ENCODE assay signal across 9 cellular contexts in genomic region chr2:43524180-43524965, GRCh38.
DNase-seq lines count a peak whose midpoint lies in the region; ATAC-seq and TF ChIP-seq lines count a peak whose summit lies in the region.
"Had no signal": no experiment of that assay in that cellular context is flagged by ENCODE, and none has a peak within 500 bp of the region (broad histone marks: within the 10 kb centered on the region; RNA-seq: fewer than 3 reads in every experiment).

No MANE protein-coding gene starts in this region.

- H3K79me2 ChIP-seq in mesendoderm (ENCODE audit: control insufficient read depth, insufficient read depth, low read length), result no peaks in the 10 kb centered on the region

- H3K9me3 Mint-ChIP-seq in Caco-2 (ENCODE audit: unreplicated experiment) (peaks cover 27% of the 10 kb centered on the region), nephron progenitor cell (no peaks in the 10 kb centered on the region)

- ATAC-seq in omental fat pad (ENCODE audit: low FRiP score) (no peak), GM21515 (IDR thresholded peaks at IDR 0.05; ENCODE audit: unreplicated experiment) (no peak)

- no peak overlapping the region for H2BK15ac ChIP-seq in mesendoderm (replicated peaks; ENCODE audit: low read depth)

- no TSS peak for BruUV-seq in Caco-2 (replicated peaks; lab: Mats Ljungman, UMichigan)

- H3K4me1 Mint-ChIP-seq in Caco-2 (ENCODE audit: low read depth, unreplicated experiment) (no peaks in the 10 kb centered on the region), nephron progenitor cell (no peaks in the 10 kb centered on the region)

- no peak overlapping the region for H3K4ac ChIP-seq in mesendoderm (ENCODE audit: low read depth, low read length)

- H3K4me3 ChIP-seq in Caco-2 (ENCODE audit: low read depth, low read length) (no peak overlapping the region), coronary artery (no peak overlapping the region), mesendoderm (ENCODE audit: low read length) (no peak overlapping the region)

- no peaks in the 10 kb centered on the region for H3K27me3 ChIP-seq in Caco-2 (replicated peaks; ENCODE audit: control insufficient read depth, insufficient read depth, low read length)
- H3K27me3 ChIP-seq in mesendoderm (ENCODE audit: insufficient read depth, low read length, poor library complexity), result no peaks in the 10 kb centered on the region

- TF ChIP-seq CTCF in Caco-2 (IDR thresholded peaks at IDR 0.05; ENCODE audit: insufficient read depth in 1 of 2, low read depth in 1 of 2, low read length in 1 of 2, severe bottlenecking in 1 of 2, unreplicated experiment in 1 of 2) (peak; percentile 42 to 50), coronary artery (IDR thresholded peaks at IDR 0.05) (no peak), nephron progenitor cell (IDR thresholded peaks at IDR 0.05) (peak; percentile 38), omental fat pad (IDR thresholded peaks at IDR 0.05) (no peak)

- no peak overlapping the region for H4K5ac ChIP-seq in mesendoderm (ENCODE audit: low read length)

- POLR2A ChIA-PET in Caco-2 (lab: Charles Lee), result no interaction called here

- no peaks in the 10 kb centered on the region for H3K4me1 ChIP-seq in Caco-2
- no peaks in the 10 kb centered on the region for H3K4me1 ChIP-seq in mesendoderm (ENCODE audit: control insufficient read depth, low read depth, low read length)

- no peaks in the 10 kb centered on the region for H3K9me3 ChIP-seq in Caco-2

- H3K9ac ChIP-seq in mesendoderm (ENCODE audit: low read length), result no peak overlapping the region

- H3K56ac ChIP-seq in mesendoderm (ENCODE audit: low read length), result no peak overlapping the region

- H2BK5ac ChIP-seq in mesendoderm (ENCODE audit: low read length), result no peak overlapping the region

- DNase-seq in Caco-2 (no peak), NAMALWA (ENCODE audit: low spot score) (peak; percentile 19), coronary artery (ENCODE audit: low spot score) (no peak), nephron progenitor cell (no peak), omental fat pad (ENCODE audit: low spot score) (no peak), midbrain (lab: John Stamatoyannopoulos, UW) (no peak), mesendoderm (no peak)

- H3K36me3 Mint-ChIP-seq in Caco-2 (ENCODE audit: insufficient read depth, unreplicated experiment) (peaks cover 6% of the 10 kb centered on the region), nephron progenitor cell (ENCODE audit: low read depth) (peaks cover 32% of the 10 kb centered on the region)

- no peak overlapping the region for H3K27ac Mint-ChIP-seq in Caco-2 (ENCODE audit: unreplicated experiment)
- no peak overlapping the region for H3K27ac Mint-ChIP-seq in nephron progenitor cell

- no peak overlapping the region for H4K8ac ChIP-seq in mesendoderm (ENCODE audit: low read depth, low read length)

- no peak overlapping the region for H3K23ac ChIP-seq in mesendoderm (ENCODE audit: low read length)

- H3K36me3 ChIP-seq in Caco-2 (ENCODE audit: control insufficient read depth, insufficient read depth, low read length) (no peaks in the 10 kb centered on the region), mesendoderm (ENCODE audit: control insufficient read depth, insufficient read depth, low read length) (no peaks in the 10 kb centered on the region)

- intact Hi-C loops in Caco-2 (cut with micrococcal nuclease; ENCODE audit: unreplicated experiment), result no loop called here

- no peak overlapping the region for H3K18ac ChIP-seq in mesendoderm (ENCODE audit: low read length)

- H3K4me3 Mint-ChIP-seq in Caco-2 (ENCODE audit: unreplicated experiment) (no peak overlapping the region), nephron progenitor cell (no peak overlapping the region)

- H3K27ac ChIP-seq in coronary artery (peak overlapping the region; percentile 73 to 84), mesendoderm (ENCODE audit: low read depth, low read length) (no peak overlapping the region)
- H3K27ac ChIP-seq: HL-60 had no signal

- H3K27me3 Mint-ChIP-seq in Caco-2 (ENCODE audit: insufficient read depth, unreplicated experiment) (no peaks in the 10 kb centered on the region), nephron progenitor cell (ENCODE audit: low read depth, poor library complexity) (no peaks in the 10 kb centered on the region)

- no peaks in the 10 kb centered on the region for H3K79me1 ChIP-seq in mesendoderm (ENCODE audit: low read length)

- CTCF ChIA-PET in Caco-2 (lab: Charles Lee), result interaction anchor here (0.7 kb wide), 1 partner anchor 601 kb away, joined by 3 read pairs; no protein-coding TSS in a partner anchor

- no peak overlapping the region for H3K4me2 ChIP-seq in mesendoderm (ENCODE audit: low read length)

- no CpG with 5 or more reads among the region's 3 CpGs for WGBS in mesendoderm (ENCODE audit: extremely low coverage, insufficient coverage, low lambda C conversion rate)

- H2AK5ac ChIP-seq in mesendoderm (ENCODE audit: low read length), result no peak overlapping the region

- H2BK120ac ChIP-seq in mesendoderm (ENCODE audit: low read depth, low read length), result no peak overlapping the region

Comparison
In these comparisons a context has a peak if more than half of its experiments do, and no peak if none do; other contexts are left out.
1. CTCF ChIP-seq: peak in Caco-2 (2 of 2) and nephron progenitor cell (single experiment); none in coronary artery (single experiment) and omental fat pad (0 of 3).